In the genomic region with DNA sequence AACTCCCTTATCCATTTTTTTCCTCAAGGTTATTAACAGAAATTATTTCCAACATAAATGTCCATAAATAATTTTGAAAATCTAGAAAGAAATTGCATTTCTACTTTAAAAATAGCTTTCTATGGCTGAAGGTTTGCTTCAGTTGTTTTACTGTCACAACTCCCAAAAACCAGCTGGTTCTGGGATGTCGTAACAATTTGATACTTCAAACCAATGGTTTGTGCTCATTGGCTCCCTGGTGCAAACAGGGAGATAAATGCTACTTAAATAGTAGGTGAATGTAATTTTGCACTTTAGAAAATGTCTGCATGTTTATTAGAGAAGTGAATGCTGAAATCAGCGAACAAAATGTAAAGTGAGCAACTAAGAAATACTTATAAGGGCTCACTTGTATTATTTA, we compare ENCODE assay signal across 22 cellular contexts.
"Had no signal": no experiment of that assay in that cellular context is flagged by ENCODE, and none has a peak within 500 bp of the region (broad histone marks: within the 10 kb centered on the region; RNA-seq: fewer than 3 reads in every experiment).

No MANE protein-coding gene starts in this region.

- ATAC-seq: activated naive CD4-positive, alpha-beta T cell treated with anti-CD3 and anti-CD28 coated beads, Interleukin-2, amount 50 U/mL, for 72 hours; activated naive CD8-positive, alpha-beta T cell treated with anti-CD3 and anti-CD28 coated beads, Interleukin-2, amount 50 U/mL, for 24 hours; activated T-cell treated with anti-CD3 and anti-CD28 coated beads, Interleukin-2, amount 50 U/mL, for 4 hours; body of pancreas; WTC11 had no signal

- H3K27me3 ChIP-seq: ascending aorta, body of pancreas, Peyer's patch had no signal

- H3K9me3 ChIP-seq: ascending aorta, body of pancreas, Peyer's patch had no signal

- H3K4me1 ChIP-seq: ascending aorta, body of pancreas, Peyer's patch had no signal

- H3K36me3 ChIP-seq: ascending aorta, Peyer's patch had no signal

- H3K27ac ChIP-seq: ascending aorta, body of pancreas, Peyer's patch, RWPE1 had no signal

- H3K4me3 ChIP-seq: ascending aorta, body of pancreas, Peyer's patch had no signal

- DNase-seq: activated CD4-positive, alpha-beta T cell treated with anti-CD3 and anti-CD28 coated beads for 48 hours; activated CD4-positive, alpha-beta T cell treated with anti-CD3 and anti-CD28 coated beads, Interleukin-2, amount 50 U/mL, for 4 hours; activated CD4-positive, CD25-positive, alpha-beta regulatory T cell treated with anti-CD3 and anti-CD28 coated beads, Interleukin-2, amount 50 U/mL, for 72 hours; activated CD8-positive, alpha-beta memory T cell treated with anti-CD3 and anti-CD28 coated beads for 24 hours; activated effector memory CD4-positive, alpha-beta T cell treated with anti-CD3 and anti-CD28 coated beads, Interleukin-2, amount 50 U/mL, for 16 hours; activated naive CD4-positive, alpha-beta T cell treated with Interleukin-2 at 50 U/mL for 16 hours; activated naive CD8-positive, alpha-beta T cell treated with anti-CD3 and anti-CD28 coated beads, Interleukin-2, amount 50 U/mL, for 24 hours; activated T-cell treated with anti-CD3 and anti-CD28 coated beads, Interleukin-2, amount 50 U/mL, for 4 hours; amniotic stem cell; body of pancreas; MM.1S; NCI-H1417; NCI-H1930; NCI-H345; NCI-H510A; NCI-H526 treated with DMSO at 0.1 percent for 48 hours; Peyer's patch; SHP77 treated with DMSO at 0.1 percent for 48 hours had no signal
